8 cellular contexts compared by ENCODE assay signal in genomic region chr18:11154369-11154982, GRCh38. TPM values are rescaled to one million over a fixed set of nuclear protein-coding genes. Genes with fewer than 3 reads are reported as not detected.
DNase-seq lines count a peak whose midpoint lies in the region; ATAC-seq and TF ChIP-seq lines count a peak whose summit lies in the region.

No MANE protein-coding gene starts in this region.

- no peak overlapping the region for H3K4me3 ChIP-seq in BJ (ENCODE audit: low read depth, low read length)
- no peak overlapping the region for H3K4me3 ChIP-seq in stomach

- POLR2A ChIA-PET in BJ (lab: Charles Lee) (no interaction called here), HEK293T (lab: Yijun Ruan, JAX) (no interaction called here)

- peaks cover 7% of the 10 kb centered on the region for H3K27me3 ChIP-seq in BJ (ENCODE audit: control insufficient read depth, insufficient read depth, low read length)
- peaks cover 0 to 39% (median 9%) of the 10 kb centered on the region in 3 donors for H3K27me3 ChIP-seq in stomach

- H3K4me1 ChIP-seq in stomach: peaks cover 0 to 6% (median 6%) of the 10 kb centered on the region in 4 donors

- no peak overlapping the region for H3K27ac ChIP-seq in stomach

- H3K9me3 ChIP-seq in stomach: no peaks in the 10 kb centered on the region

- no peak for TF ChIP-seq EP300 in stomach (IDR thresholded peaks at IDR 0.05)

- TF ChIP-seq POLR2A in stomach (IDR thresholded peaks at IDR 0.05): no peak

- intact Hi-C loops in stomach (cut with DNase I; ENCODE audit: low total_unique reads): loop anchor here (5.0 kb wide), 1 partner anchor 302 kb away; no protein-coding TSS in a partner anchor

- no peaks in the 10 kb centered on the region for H3K36me3 ChIP-seq in BJ (ENCODE audit: control insufficient read depth, insufficient read depth, low read length)
- H3K36me3 ChIP-seq in stomach: no peaks in the 10 kb centered on the region

- ATAC-seq in GM21360 (IDR thresholded peaks at IDR 0.05; ENCODE audit: unreplicated experiment) (no peak), GM19395 (IDR thresholded peaks at IDR 0.05; ENCODE audit: unreplicated experiment) (no peak)

- TF ChIP-seq CTCF in BJ (IDR thresholded peaks at IDR 0.05; ENCODE audit: insufficient read depth, low read depth, low read length) (peak; percentile 37), stomach (IDR thresholded peaks at IDR 0.05) (peak in 4 of 7 experiments; percentile 13 to 43 (median 30))

- no peak for DNase-seq in BJ (ENCODE audit: low read depth)
- peak; percentile 10 for DNase-seq in HEK293T (ENCODE audit: extremely low spot score)
- peak; percentile 71 for DNase-seq in RKO (ENCODE audit: low spot score)
- peak; percentile 47 for DNase-seq in fibroblast of the conjunctiva (ENCODE audit: low read depth)
- no peak for DNase-seq in stomach
- no peak for DNase-seq in stimulated activated CD4-positive, alpha-beta T cell treated with anti-CD3 and anti-CD28 coated beads, Interleukin-2, amount 100 ng/mL, for 48 hours

- CTCF ChIA-PET in BJ (lab: Yijun Ruan, JAX) (interaction anchor here (0.6 to 5.2 kb wide), 32 partner anchors 9 to 594 kb away, joined by 3 to 38 read pairs (median 3); no protein-coding TSS in a partner anchor), HEK293T (lab: Yijun Ruan, JAX) (interaction anchor here (0.6 to 1.2 kb wide), 6 partner anchors 300 to 1454 kb away, joined by 3 to 4 read pairs (median 3); no protein-coding TSS in a partner anchor)

- 14 to 31% (median 24%) methylated on average over 2 of the region's 2 CpGs for WGBS in stomach, 5 donors

TF ChIP-seq in HEK293T, 16 proteins besides CTCF, POLR2A, EP300 and RAD21:
- TF ChIP-seq PKNOX1 (IDR thresholded peaks at IDR 0.05) (no peak), SUZ12 (IDR thresholded peaks at IDR 0.05) (no peak), CTBP1 (IDR thresholded peaks at IDR 0.05; ENCODE audit: borderline replicate concordance) (no peak), NFRKB (IDR thresholded peaks at IDR 0.05) (no peak), FOXM1 (IDR thresholded peaks at IDR 0.05; ENCODE audit: borderline replicate concordance) (no peak)

RNA-seq across cellular contexts. Expression of gene PIEZO2, which starts 5.1 kb away (rescaled TPM):
- 4.3 and 4.6 TPM in 2 replicates for polyA plus RNA-seq in BJ (2011; rRNA removed)
- 9.6 and 11.3 TPM in 2 replicates for polyA minus RNA-seq in BJ (2011; rRNA and poly(A)+ RNA removed)
- total RNA-seq in stomach: 10 to 100 TPM in 2 of 5 donors, 1 to 10 TPM in 2, under 1 TPM in 1; 0.89 to 45.3 (median 6.1) TPM
- 1 to 10 TPM in 1 of 3 donors, under 1 TPM in 2; 0.30 to 3.2 (median 0.87) TPM for polyA plus RNA-seq in stomach

Comparison
In these comparisons a context has a peak if more than half of its experiments do, and no peak if none do; other contexts are left out.
1. DNase-seq: peak in HEK293T (single experiment), RKO (single experiment) and fibroblast of the conjunctiva (single experiment); none in BJ (single experiment), stomach (single experiment) and stimulated activated CD4-positive, alpha-beta T cell treated with anti-CD3 and anti-CD28 coated beads, Interleukin-2, amount 100 ng/mL, for 48 hours (0 of 2).